11 cellular contexts compared by ENCODE assay signal in the genomic region with DNA sequence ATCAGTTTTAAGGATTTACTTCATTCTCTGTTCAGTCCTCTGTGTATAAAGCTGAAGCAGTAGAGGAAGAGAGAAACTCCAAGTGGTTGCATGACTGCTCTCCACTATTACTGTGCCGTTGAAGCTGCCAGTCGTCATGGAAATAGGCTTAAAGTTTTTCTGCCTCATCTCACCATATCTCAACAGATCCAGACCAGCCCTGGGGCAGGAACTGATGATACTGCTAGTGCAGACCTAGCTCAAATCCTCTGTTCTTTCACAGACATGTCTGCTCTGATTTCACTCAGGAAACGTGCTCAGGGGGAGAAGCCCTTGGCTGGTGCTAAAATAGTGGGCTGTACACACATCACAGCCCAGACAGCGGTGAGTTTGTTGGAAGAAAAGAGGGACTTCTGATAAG. TPM values are rescaled to one million over a fixed set of nuclear protein-coding genes. Genes with fewer than 3 reads are reported as not detected.
DNase-seq lines count a peak whose midpoint lies in the region; ATAC-seq lines count a peak whose summit lies in the region.
"Had no signal": no experiment of that assay in that cellular context is flagged by ENCODE, and none has a peak within 500 bp of the region (broad histone marks: within the 10 kb centered on the region; RNA-seq: fewer than 3 reads in every experiment).

No MANE protein-coding gene starts in this region.

- H3K9me3 Mint-ChIP-seq in naive B cell: no peaks in the 10 kb centered on the region
- H3K9me3 Mint-ChIP-seq: nephron had no signal

- DNase-seq in naive B cell (peak; percentile 83), mesenteric fat pad (ENCODE audit: low spot score) (no peak), hippocampal formation (lab: John Stamatoyannopoulos, UW) (no peak), G401 (ENCODE audit: low spot score) (no peak)
- DNase-seq in activated CD4-positive, alpha-beta T cell treated with anti-CD3 and anti-CD28 coated beads, Interleukin-2, amount 50 U/mL, for 1 hour: no peak

- H3K36me3 Mint-ChIP-seq in naive B cell: peaks cover 21 to 27% of the 10 kb centered on the region in 2 donors

- peak overlapping the region; percentile 98 to 99 (median 99) for H3K27ac Mint-ChIP-seq in naive B cell
- H3K27ac Mint-ChIP-seq: nephron had no signal

- ATAC-seq in GM18907 (IDR thresholded peaks at IDR 0.05; ENCODE audit: unreplicated experiment) (peak; percentile 78), GM21786 (IDR thresholded peaks at IDR 0.05; ENCODE audit: unreplicated experiment) (peak; percentile 61), HG03520 (IDR thresholded peaks at IDR 0.05; ENCODE audit: unreplicated experiment) (peak; percentile 67), naive B cell (ENCODE audit: low read depth in 2 of 2) (peak; percentile 77 to 80)

- peak overlapping the region; percentile 18 to 90 (median 79) for H3K4me3 Mint-ChIP-seq in naive B cell
- H3K4me3 Mint-ChIP-seq: nephron had no signal

- in situ Hi-C loops in G401 (cut with HindIII; ENCODE audit: low sequenced_read_pairs): no loop called here

- peaks cover 19 to 31% (median 29%) of the 10 kb centered on the region in 3 donors for H3K4me1 Mint-ChIP-seq in naive B cell

- no peaks in the 10 kb centered on the region for H3K27me3 Mint-ChIP-seq in naive B cell

RNA-seq across cellular contexts. Expression of gene STRIP1, which starts 22.3 kb away (rescaled TPM):
- polyA plus RNA-seq in naive B cell (ENCODE audit: low read depth in 6 of 6): 10 to 100 TPM; 19.3 to 45.4 (median 24.1) TPM
- 28.3 TPM for total RNA-seq in mesenteric fat pad
- total RNA-seq in G401 (2014; rRNA removed; shearing (Covaris generic)): 28.1 and 28.3 TPM in 2 replicates

RNA-seq across cellular contexts. Expression of gene AHCYL1, which starts 27.5 kb away (rescaled TPM):
- polyA plus RNA-seq in naive B cell (ENCODE audit: low read depth in 6 of 6): 10 to 100 TPM; 46.9 to 62.0 (median 57.5) TPM
- 123 TPM for total RNA-seq in mesenteric fat pad
- 20.5 and 24.2 TPM in 2 replicates for total RNA-seq in G401 (2014; rRNA removed; shearing (Covaris generic))

RNA-seq across cellular contexts. Expression of gene ALX3, which starts 58.4 kb away (rescaled TPM):
- not detected for polyA plus RNA-seq in naive B cell (ENCODE audit: low read depth in 6 of 6)
- not detected for total RNA-seq in mesenteric fat pad
- total RNA-seq in G401 (2014; rRNA removed; shearing (Covaris generic)): not detected in 2 replicates
- total RNA-seq: esophagus muscularis mucosa, LHCN-M2 had no signal
